ENCODE assay signal across 16 cellular contexts in genomic region chr5:143315214-143315613, GRCh38.
A peak's percentile ranks its signal among the peaks of the same experiment; 100 is the strongest.
DNase-seq lines count a peak whose midpoint lies in the region; FAIRE-seq and TF ChIP-seq lines count a peak whose summit lies in the region.
"Had no signal": no experiment of that assay in that cellular context is flagged by ENCODE, and none has a peak within 500 bp of the region (broad histone marks: within the 10 kb centered on the region; RNA-seq: fewer than 3 reads in every experiment).

No MANE protein-coding gene starts in this region.

- no peak overlapping the region for H3K27ac Mint-ChIP-seq in activated CD4-positive, alpha-beta T cell treated with anti-CD3 and anti-CD28 coated beads, Interleukin-2, amount 10 ng/mL, durations not matched to agents 24 days and 14 days
- H3K27ac Mint-ChIP-seq: H9 had no signal

- H3K9me1 ChIP-seq in keratinocyte (ENCODE audit: control insufficient read depth, extremely low read depth, insufficient read depth, low read length), result no peaks in the 10 kb centered on the region

- no peaks in the 10 kb centered on the region for H4K20me1 ChIP-seq in keratinocyte (ENCODE audit: control insufficient read depth, extremely low read depth, insufficient read depth, low read length)

- H3K9ac ChIP-seq in keratinocyte (ENCODE audit: control insufficient read depth, extremely low read depth, insufficient read depth, low read length) (no peak overlapping the region), subcutaneous abdominal adipose tissue (ENCODE audit: low read length in 5 of 5) (peak overlapping the region in 1 of 5 donors; percentile 1)
- H3K9ac ChIP-seq: BLaER1 had no signal

- no peaks in the 10 kb centered on the region for H3K27me3 Mint-ChIP-seq in activated CD4-positive, alpha-beta T cell treated with anti-CD3 and anti-CD28 coated beads, Interleukin-2, amount 10 ng/mL, durations not matched to agents 24 days and 14 days

- no peak overlapping the region for H3K4me3 Mint-ChIP-seq in activated CD4-positive, alpha-beta T cell treated with anti-CD3 and anti-CD28 coated beads, Interleukin-2, amount 10 ng/mL, durations not matched to agents 24 days and 14 days
- H3K4me3 Mint-ChIP-seq: H9 had no signal

- FAIRE-seq in keratinocyte (lab: Jason Lieb, UNC), result no peak
- FAIRE-seq: HepG2 had no signal

- CTCF ChIA-PET in HEK293 (lab: Yijun Ruan, JAX), result no interaction called here
- CTCF ChIA-PET in RWPE1 (lab: Yijun Ruan, JAX), result no interaction called here

- TF ChIP-seq CTCF in HEK293 (tag by site-specific recombination; IDR thresholded peaks at IDR 0.05), result no peak
- TF ChIP-seq CTCF in keratinocyte (optimal IDR thresholded peaks at IDR 0.05 in 1 of 3, IDR thresholded peaks at IDR 0.05 in 1 of 3, conservative IDR thresholded peaks at IDR 0.05 in 1 of 3; ENCODE audit: extremely low read depth in 1 of 3, insufficient read depth in 2 of 3, low read length in 3 of 3), result no peak
- TF ChIP-seq CTCF in RWPE1 (conservative IDR thresholded peaks at IDR 0.05; ENCODE audit: low read depth), result no peak

- peaks cover 3% of the 10 kb centered on the region for H3K4me1 ChIP-seq in HEK293 (ENCODE audit: control insufficient read depth, insufficient read depth, low read length)
- peaks cover 95% of the 10 kb centered on the region for H3K4me1 ChIP-seq in SJSA1 (replicated peaks)
- peaks cover 64% of the 10 kb centered on the region for H3K4me1 ChIP-seq in keratinocyte (ENCODE audit: control insufficient read depth, extremely low read depth, insufficient read depth, low read length)
- peaks cover 2 to 54% (median 44%) of the 10 kb centered on the region in 5 donors for H3K4me1 ChIP-seq in subcutaneous abdominal adipose tissue (ENCODE audit: control insufficient read depth in 5 of 5, insufficient read depth in 5 of 5, low read length in 5 of 5)

- H3K27me3 ChIP-seq in SJSA1 (replicated peaks) (no peaks in the 10 kb centered on the region), keratinocyte (ENCODE audit: control insufficient read depth, extremely low read depth, insufficient read depth, low read length) (no peaks in the 10 kb centered on the region), subcutaneous abdominal adipose tissue (ENCODE audit: control insufficient read depth in 5 of 5, insufficient read depth in 4 of 5, low read length in 5 of 5) (no peaks in the 10 kb centered on the region)
- H3K27me3 ChIP-seq: BLaER1 had no signal

- H3K4me2 ChIP-seq in keratinocyte (ENCODE audit: control insufficient read depth, extremely low read depth, insufficient read depth, low read depth, low read length), result no peak overlapping the region

- H3K4me1 Mint-ChIP-seq in activated CD4-positive, alpha-beta T cell treated with anti-CD3 and anti-CD28 coated beads, Interleukin-2, amount 10 ng/mL, durations not matched to agents 24 days and 14 days, result peaks cover 30% of the 10 kb centered on the region

- no peak overlapping the region for H2AFZ ChIP-seq in keratinocyte (ENCODE audit: control insufficient read depth, low read length)

- H3K36me3 ChIP-seq in HEK293 (ENCODE audit: control insufficient read depth in 2 of 2, insufficient read depth in 1 of 2, low read length in 2 of 2), result peaks cover 13 to 31% of the 10 kb centered on the region in 2 experiments
- H3K36me3 ChIP-seq in SJSA1, result peaks cover 52% of the 10 kb centered on the region
- peaks cover 0 to 13% of the 10 kb centered on the region in 2 experiments for H3K36me3 ChIP-seq in keratinocyte (ENCODE audit: control insufficient read depth in 2 of 2, extremely low read depth in 1 of 2, insufficient read depth in 2 of 2, low read length in 2 of 2)
- H3K36me3 ChIP-seq in subcutaneous abdominal adipose tissue (ENCODE audit: control insufficient read depth in 5 of 5, insufficient read depth in 5 of 5, low read length in 5 of 5), result peaks cover 18 to 29% (median 23%) of the 10 kb centered on the region in 5 donors

- peaks cover 43% of the 10 kb centered on the region for H3K36me3 Mint-ChIP-seq in activated CD4-positive, alpha-beta T cell treated with anti-CD3 and anti-CD28 coated beads, Interleukin-2, amount 10 ng/mL, durations not matched to agents 24 days and 14 days (ENCODE audit: low read depth)

- intact Hi-C loops in activated CD4-positive, alpha-beta T cell treated with anti-CD3 and anti-CD28 coated beads, Interleukin-2, amount 10 ng/mL, durations not matched to agents 24 days and 14 days (cut with micrococcal nuclease), result loop anchor here (5.0 kb wide), 1 partner anchor 37 kb away; no protein-coding TSS in a partner anchor

- no peak for DNase-seq in SJSA1 (ENCODE audit: low read depth in 1 of 2, low spot score in 2 of 2)
- DNase-seq in keratinocyte (ENCODE audit: low read depth, low spot score), result no peak
- DNase-seq in SW480 (ENCODE audit: low spot score), result no peak
- no peak for DNase-seq in activated CD4-positive, alpha-beta T cell treated with anti-CD3 and anti-CD28 coated beads, Interleukin-2, amount 10 ng/mL, durations not matched to agents 24 days and 14 days
- DNase-seq in RWPE1 (ENCODE audit: low spot score), result no peak
- DNase-seq: DMS153, H9, NCI-H1417, NCI-H2029, NCI-H2171 treated with DMSO at 0.1 percent for 48 hours, NCI-H510A had no signal

- H3K4me3 ChIP-seq in HEK293 (ENCODE audit: low read depth, low read length), result no peak overlapping the region
- no peak overlapping the region for H3K4me3 ChIP-seq in SJSA1
- no peak overlapping the region for H3K4me3 ChIP-seq in keratinocyte (ENCODE audit: control insufficient read depth in 2 of 3, extremely low read depth in 1 of 3, insufficient read depth in 2 of 3, low read depth in 1 of 3, low read length in 3 of 3)
- no peak overlapping the region for H3K4me3 ChIP-seq in subcutaneous abdominal adipose tissue (ENCODE audit: low read depth in 1 of 5, low read length in 5 of 5)
- H3K4me3 ChIP-seq: BLaER1, SK-N-MC had no signal

- peaks cover 60% of the 10 kb centered on the region for H3K79me2 ChIP-seq in keratinocyte (ENCODE audit: control insufficient read depth, insufficient read depth, low read length)

- H3K9me3 ChIP-seq in HEK293 (ENCODE audit: control insufficient read depth, insufficient read depth, low read depth, low read length), result no peaks in the 10 kb centered on the region
- no peaks in the 10 kb centered on the region for H3K9me3 ChIP-seq in SJSA1 (replicated peaks)
- H3K9me3 ChIP-seq in keratinocyte (ENCODE audit: control insufficient read depth, low read depth, low read length), result no peaks in the 10 kb centered on the region
- H3K9me3 ChIP-seq in subcutaneous abdominal adipose tissue (ENCODE audit: control insufficient read depth in 5 of 5, low read length in 5 of 5), result no peaks in the 10 kb centered on the region

- no peak overlapping the region for H3K27ac ChIP-seq in HEK293 (ENCODE audit: extremely low read depth, low read depth, low read length)
- H3K27ac ChIP-seq in SJSA1, result peak overlapping the region; percentile 86
- peak overlapping the region; percentile 8 for H3K27ac ChIP-seq in keratinocyte (ENCODE audit: control insufficient read depth, insufficient read depth, low read length)
- H3K27ac ChIP-seq in subcutaneous abdominal adipose tissue (ENCODE audit: low read depth, low read length), result peak overlapping the region; percentile 76
- H3K27ac ChIP-seq in RWPE1, result no peak overlapping the region
- H3K27ac ChIP-seq: BLaER1, SK-N-MC had no signal

- dilution Hi-C loops in keratinocyte (cut with MboI; ENCODE audit: extremely low pct_ligation_motif_present, low sequenced_read_pairs), result no loop called here

- H3K9me3 Mint-ChIP-seq in activated CD4-positive, alpha-beta T cell treated with anti-CD3 and anti-CD28 coated beads, Interleukin-2, amount 10 ng/mL, durations not matched to agents 24 days and 14 days, result peaks cover 6% of the 10 kb centered on the region
- H3K9me3 Mint-ChIP-seq: H9 had no signal

- POLR2A ChIA-PET in HEK293 (lab: Yijun Ruan, JAX), result no interaction called here
- POLR2A ChIA-PET in RWPE1 (lab: Yijun Ruan, JAX; ENCODE audit: low non-redundant PET), result no interaction called here

TF ChIP-seq in HEK293, 187 proteins besides CTCF, POLR2A, EP300 and RAD21:
- TF ChIP-seq ZBTB20 (tag by site-specific recombination; IDR thresholded peaks at IDR 0.05), result no peak
- TF ChIP-seq SCRT1 (tag by site-specific recombination; IDR thresholded peaks at IDR 0.05; ENCODE audit: borderline replicate concordance), result peak; percentile 79; the same call in 1 of the 2 replicates
- peak; percentile 91 for TF ChIP-seq SCRT2 (tag by site-specific recombination; IDR thresholded peaks at IDR 0.05)
- TF ChIP-seq OSR2 (tag by site-specific recombination; IDR thresholded peaks at IDR 0.05), result no peak
- no peak for TF ChIP-seq ZNF548 (tag by site-specific recombination; IDR thresholded peaks at IDR 0.05)
TF ChIP-seq in HEK293: peak in this region for 2.

Comparison
In these comparisons a context has a peak if more than half of its experiments do, and no peak if none do; other contexts are left out.
1. H3K27ac ChIP-seq: peak in SJSA1 (single experiment), keratinocyte (single experiment) and subcutaneous abdominal adipose tissue (single experiment); none in HEK293 (single experiment) and RWPE1 (single experiment).